Comparison of ENCODE assay signal across 18 cellular contexts in genomic region chrX:13875572-13875971, GRCh38. TPM values are rescaled to one million over a fixed set of nuclear protein-coding genes. Genes with fewer than 3 reads are reported as not detected.
"Had no signal": no experiment of that assay in that cellular context is flagged by ENCODE, and none has a peak within 500 bp of the region (broad histone marks: within the 10 kb centered on the region; RNA-seq: fewer than 3 reads in every experiment).

No MANE protein-coding gene starts in this region.

- ATAC-seq: foreskin keratinocyte; naive thymus-derived CD8-positive, alpha-beta T cell had no signal

- H3K36me3 ChIP-seq: esophagus squamous epithelium, heart right ventricle, neutrophil, sigmoid colon had no signal

- H3K4me1 ChIP-seq: esophagus squamous epithelium, foreskin keratinocyte, heart right ventricle, sigmoid colon had no signal

- FAIRE-seq: colon, islet of Langerhans, small intestine had no signal

- H3K27me3 ChIP-seq: esophagus squamous epithelium, foreskin keratinocyte, neutrophil, sigmoid colon had no signal

- H3K9me3 Mint-ChIP-seq: dendritic cell treated with granulocyte-macrophage colony-stimulating factor and Interleukin-4, amounts not matched to agents 40 ng/mL and 50 ng/mL, for 4 days had no signal

- H3K4me1 Mint-ChIP-seq: naive thymus-derived CD8-positive, alpha-beta T cell had no signal

- H3K9me3 ChIP-seq: esophagus squamous epithelium, heart right ventricle, neutrophil, sigmoid colon had no signal

- H3K36me3 Mint-ChIP-seq: naive thymus-derived CD8-positive, alpha-beta T cell had no signal

- H3K4me3 ChIP-seq: esophagus squamous epithelium, heart right ventricle, sigmoid colon had no signal

- DNase-seq: esophagus squamous epithelium; foreskin keratinocyte; heart right ventricle; hypothalamus; kidney glomerular epithelial cell; mesendoderm; naive thymus-derived CD8-positive, alpha-beta T cell; posterior cingulate gyrus; sigmoid colon; small intestine; stimulated activated CD4-positive, alpha-beta T cell treated with anti-CD3 and anti-CD28 coated beads, Interleukin-2, amount 100 ng/mL, for 48 hours; stimulated activated naive CD4-positive, alpha-beta T cell treated with Interleukin-2 at 50 U/mL for 16 hours; trophoblast cell had no signal

- H3K4me3 Mint-ChIP-seq: dendritic cell treated with granulocyte-macrophage colony-stimulating factor and Interleukin-4, amounts not matched to agents 40 ng/mL and 50 ng/mL, for 4 days; naive thymus-derived CD8-positive, alpha-beta T cell had no signal

- H3K27ac ChIP-seq: esophagus squamous epithelium, foreskin keratinocyte, neutrophil, sigmoid colon had no signal

- H3K27ac Mint-ChIP-seq: dendritic cell treated with granulocyte-macrophage colony-stimulating factor and Interleukin-4, amounts not matched to agents 40 ng/mL and 50 ng/mL, for 4 days; naive thymus-derived CD8-positive, alpha-beta T cell had no signal

- H3K27me3 Mint-ChIP-seq: dendritic cell treated with granulocyte-macrophage colony-stimulating factor and Interleukin-4, amounts not matched to agents 40 ng/mL and 50 ng/mL, for 4 days had no signal

RNA-seq across cellular contexts. Expression of gene GPM6B, which starts 58.7 kb away (rescaled TPM):
- total RNA-seq: foreskin keratinocyte; lung microvascular endothelial cell; naive thymus-derived CD8-positive, alpha-beta T cell had no signal
